Comparison of ENCODE assay signal across 1 cellular context in genomic region chr11:69129647-69130046, GRCh38.
TF ChIP-seq lines count a peak whose summit lies in the region.

No MANE protein-coding gene starts in this region.

TF ChIP-seq in WTC11, 78 proteins besides CTCF, POLR2A, EP300 and RAD21 (continued from another document):
- no peak for TF ChIP-seq AR (CRISPR knock-in tag; IDR thresholded peaks at IDR 0.05)
